10 cellular contexts compared by ENCODE assay signal in genomic region chr7:17142831-17143541, GRCh38.
A peak's percentile ranks its signal among the peaks of the same experiment; 100 is the strongest.
DNase-seq lines count a peak whose midpoint lies in the region; ATAC-seq, FAIRE-seq and TF ChIP-seq lines count a peak whose summit lies in the region.
"Had no signal": no experiment of that assay in that cellular context is flagged by ENCODE, and none has a peak within 500 bp of the region (broad histone marks: within the 10 kb centered on the region; RNA-seq: fewer than 3 reads in every experiment).

No MANE protein-coding gene starts in this region.

- H3K4me1 Mint-ChIP-seq in effector memory CD8-positive, alpha-beta T cell (ENCODE audit: low read depth in 2 of 2): peaks cover 32 to 43% of the 10 kb centered on the region in 2 donors

- H3K9me3 Mint-ChIP-seq in effector memory CD8-positive, alpha-beta T cell: peaks cover 0 to 1% of the 10 kb centered on the region in 2 donors

- no peak for TF ChIP-seq POLR2A in GM12892 (IDR thresholded peaks at IDR 0.05; ENCODE audit: low read depth, low read length)

- FAIRE-seq in GM12892 (lab: Jason Lieb, UNC): peak; percentile 27
- FAIRE-seq in RCC 7860 (lab: Jason Lieb, UNC): peak; percentile 59
- FAIRE-seq: GM12891 had no signal

- H3K27ac Mint-ChIP-seq in effector memory CD8-positive, alpha-beta T cell: peak overlapping the region; percentile 86 to 93

- ATAC-seq in effector memory CD8-positive, alpha-beta T cell (replicated peaks): no peak
- ATAC-seq in GM18867 (IDR thresholded peaks at IDR 0.05; ENCODE audit: unreplicated experiment): no peak
- ATAC-seq in GM18907 (IDR thresholded peaks at IDR 0.05; ENCODE audit: unreplicated experiment): no peak
- ATAC-seq in HG03460 (IDR thresholded peaks at IDR 0.05; ENCODE audit: unreplicated experiment): no peak

- DNase-seq in GM12892 (ENCODE audit: insufficient read length) (no peak), RCC 7860 (ENCODE audit: low spot score) (no peak), pons (ENCODE audit: low spot score) (peak; percentile 15)
- DNase-seq in effector memory CD8-positive, alpha-beta T cell: no peak
- DNase-seq in stimulated activated CD8-positive, alpha-beta memory T cell treated with anti-CD3 and anti-CD28 coated beads, Interleukin-4, amount 100 ng/mL, for 48 hours: no peak
- DNase-seq: hippocampal formation had no signal

- H3K4me3 Mint-ChIP-seq in effector memory CD8-positive, alpha-beta T cell: peak overlapping the region; percentile 72 to 76

- H3K36me3 Mint-ChIP-seq in effector memory CD8-positive, alpha-beta T cell (ENCODE audit: insufficient read depth): peaks cover 4% of the 10 kb centered on the region

- H3K27me3 Mint-ChIP-seq in effector memory CD8-positive, alpha-beta T cell: no peaks in the 10 kb centered on the region
